Comparison of ENCODE assay signal across 1 cellular context in genomic region chr19:39778763-39779162, GRCh38.
A peak's percentile ranks its signal among the peaks of the same experiment; 100 is the strongest.
TF ChIP-seq lines count a peak whose summit lies in the region.

Gene LEUTX (plus strand): TSS chr19:39778854. CDS start chr19:39778921, 67 bp downstream.

TF ChIP-seq in GM12878, 131 proteins besides CTCF, POLR2A, EP300 and RAD21:
- TF ChIP-seq RUNX3 (IDR thresholded peaks at IDR 0.05; ENCODE audit: low read length) = peak; percentile 74
- TF ChIP-seq EGR1 (IDR thresholded peaks at IDR 0.05; ENCODE audit: borderline replicate concordance in 1 of 2, low read depth in 2 of 2, low read length in 2 of 2) = no peak
- TF ChIP-seq PAX5 (IDR thresholded peaks at IDR 0.05; ENCODE audit: borderline replicate concordance, low read depth, low read length) = no peak
- peak; percentile 60; the same call in 1 of the 2 replicates for TF ChIP-seq YY1 (IDR thresholded peaks at IDR 0.05; ENCODE audit: low read depth, low read length)
- 0 out of 2 replicates have a peak, but pooled peaks have one; percentile 10 for TF ChIP-seq TCF12 (IDR thresholded peaks at IDR 0.05; ENCODE audit: low read depth, low read length)
- TF ChIP-seq SRF (IDR thresholded peaks at IDR 0.05; ENCODE audit: low read depth in 2 of 2, low read length in 2 of 2) = peak in 1 of 2 experiments; percentile 79; a peak in 2 of 4 replicates
- 0 out of 2 replicates have a peak, but pooled peaks have one; percentile 42 for TF ChIP-seq MEF2A (IDR thresholded peaks at IDR 0.05; ENCODE audit: insufficient read depth, low read depth, low read length)
- TF ChIP-seq IRF4 (IDR thresholded peaks at IDR 0.05; ENCODE audit: low read depth, low read length) = peak; percentile 75; the same call in 1 of the 2 replicates
- no peak for TF ChIP-seq NFXL1 (IDR thresholded peaks at IDR 0.05; ENCODE audit: borderline replicate concordance)
